ENCODE assay signal across 22 cellular contexts in genomic region chr20:60964911-60965310, GRCh38.
DNase-seq lines count a peak whose midpoint lies in the region; ATAC-seq and TF ChIP-seq lines count a peak whose summit lies in the region.
"Had no signal": no experiment of that assay in that cellular context is flagged by ENCODE, and none has a peak within 500 bp of the region (broad histone marks: within the 10 kb centered on the region; RNA-seq: fewer than 3 reads in every experiment).

No MANE protein-coding gene starts in this region.

- peaks cover 92% of the 10 kb centered on the region for H3K27me3 ChIP-seq in RWPE2 (ENCODE audit: insufficient read depth, poor library complexity, severe bottlenecking)
- no peaks in the 10 kb centered on the region for H3K27me3 ChIP-seq in vagina
- peaks cover 24% of the 10 kb centered on the region for H3K27me3 ChIP-seq in A673 (replicated peaks; ENCODE audit: insufficient read depth, low read depth, low read length, poor library complexity)
- H3K27me3 ChIP-seq: BLaER1 treated with 17β-estradiol and CSF1 and Interleukin-3, amounts not matched to agents 10 nM and 100 nM had no signal

- H3K27me3 Mint-ChIP-seq in nephron progenitor cell (ENCODE audit: low read depth, poor library complexity): peaks cover 22% of the 10 kb centered on the region
- H3K27me3 Mint-ChIP-seq: B cell had no signal

- H3K9me3 Mint-ChIP-seq in nephron progenitor cell: no peaks in the 10 kb centered on the region
- H3K9me3 Mint-ChIP-seq: CD4-positive, alpha-beta T cell; CD8-positive, alpha-beta T cell had no signal

- POLR2A ChIA-PET in A673 (lab: Charles Lee; ENCODE audit: low non-redundant PET): no interaction called here

- ATAC-seq in RWPE2 (ENCODE audit: low read depth) (no peak), esophagus mucosa (no peak)
- ATAC-seq: CD8-positive, alpha-beta T cell; GM12878 had no signal

- intact Hi-C loops in vagina (cut with DNase I): no loop called here
- intact Hi-C loops in A673 (cut with micrococcal nuclease; ENCODE audit: unreplicated experiment): no loop called here

- H3K36me3 ChIP-seq in RWPE2 (ENCODE audit: low read depth): no peaks in the 10 kb centered on the region
- H3K36me3 ChIP-seq in vagina: no peaks in the 10 kb centered on the region
- no peaks in the 10 kb centered on the region for H3K36me3 ChIP-seq in A673 (ENCODE audit: insufficient read depth, low read length, poor library complexity, severe bottlenecking)
- H3K36me3 ChIP-seq: BLaER1 treated with 17β-estradiol and CSF1 and Interleukin-3, amounts not matched to agents 10 nM and 100 nM had no signal

- H3K4me1 ChIP-seq in RWPE2 (ENCODE audit: insufficient read depth, poor library complexity, severe bottlenecking) (no peaks in the 10 kb centered on the region), vagina (no peaks in the 10 kb centered on the region), A673 (ENCODE audit: insufficient read depth, low read length, poor library complexity, severe bottlenecking) (no peaks in the 10 kb centered on the region)
- H3K4me1 ChIP-seq: Caco-2 had no signal

- TF ChIP-seq CTCF in RWPE2 (IDR thresholded peaks at IDR 0.05; ENCODE audit: poor library complexity, severe bottlenecking) (no peak), vagina (IDR thresholded peaks at IDR 0.05) (no peak), A673 (conservative IDR thresholded peaks at IDR 0.05; ENCODE audit: low read depth, low read length) (no peak), nephron progenitor cell (IDR thresholded peaks at IDR 0.05) (no peak)

- TF ChIP-seq POLR2A in vagina (IDR thresholded peaks at IDR 0.05): no peak

- no peak overlapping the region for H3K4me3 ChIP-seq in RWPE2 (ENCODE audit: severe bottlenecking)
- no peak overlapping the region for H3K4me3 ChIP-seq in vagina
- no peak overlapping the region for H3K4me3 ChIP-seq in A673 (ENCODE audit: low read depth, low read length, poor library complexity, severe bottlenecking)
- H3K4me3 ChIP-seq: BLaER1 treated with 17β-estradiol and CSF1 and Interleukin-3, amounts not matched to agents 10 nM and 100 nM; GM12878 had no signal

- BruUV-seq in A673 (replicated peaks; lab: Mats Ljungman, UMichigan): no TSS peak

- DNase-seq in RWPE2 (ENCODE audit: low spot score) (peak; percentile 59), islet precursor cell (peak; percentile 35), vagina (ENCODE audit: extremely low spot score in 2 of 2) (peak; percentile 31 to 58), A673 (ENCODE audit: low spot score) (no peak), nephron progenitor cell (no peak)
- DNase-seq: 8988T; AML-193; Calu3; CD4-positive, alpha-beta T cell; CD8-positive, alpha-beta T cell; DMS153; DMS53; DMS79; DND-41; EL; GDM1 had no signal

- no peak overlapping the region for H3K27ac ChIP-seq in RWPE2 (ENCODE audit: poor library complexity, severe bottlenecking)
- H3K27ac ChIP-seq in vagina: no peak overlapping the region
- no peak overlapping the region for H3K27ac ChIP-seq in A673 (ENCODE audit: low read depth, low read length, poor library complexity, severe bottlenecking)
- H3K27ac ChIP-seq: BLaER1 treated with 17β-estradiol and CSF1 and Interleukin-3, amounts not matched to agents 10 nM and 100 nM; C4-2B had no signal

- no peaks in the 10 kb centered on the region for H3K4me1 Mint-ChIP-seq in nephron progenitor cell
- H3K4me1 Mint-ChIP-seq: B cell had no signal

- H3K9me3 ChIP-seq in RWPE2 (ENCODE audit: severe bottlenecking) (no peaks in the 10 kb centered on the region), vagina (no peaks in the 10 kb centered on the region), A673 (ENCODE audit: low read depth, low read length, poor library complexity, severe bottlenecking) (no peaks in the 10 kb centered on the region)
- H3K9me3 ChIP-seq: Caco-2 had no signal

- H3K36me3 Mint-ChIP-seq in nephron progenitor cell (ENCODE audit: low read depth): no peaks in the 10 kb centered on the region
- H3K36me3 Mint-ChIP-seq: CD8-positive, alpha-beta T cell had no signal

- H3K27ac Mint-ChIP-seq in nephron progenitor cell: no peak overlapping the region
- H3K27ac Mint-ChIP-seq: B cell; CD4-positive, alpha-beta T cell; CD8-positive, alpha-beta T cell had no signal

- CTCF ChIA-PET in A673 (lab: Charles Lee): no interaction called here

- no peak overlapping the region for H3K4me3 Mint-ChIP-seq in nephron progenitor cell
- H3K4me3 Mint-ChIP-seq: B cell; CD4-positive, alpha-beta T cell; CD8-positive, alpha-beta T cell had no signal

Comparison
In these comparisons a context has a peak if more than half of its experiments do, and no peak if none do; other contexts are left out.
1. DNase-seq: peak in RWPE2 (single experiment), islet precursor cell (single experiment) and vagina (2 of 2); none in A673 (single experiment) and nephron progenitor cell (single experiment).